In genomic region chr17:19415806-19416775, GRCh38 we compare ENCODE assay signal across 15 cellular contexts. TPM values are rescaled to one million over a fixed set of nuclear protein-coding genes. Genes with fewer than 3 reads are reported as not detected.
A peak's percentile ranks its signal among the peaks of the same experiment; 100 is the strongest.
DNase-seq lines count a peak whose midpoint lies in the region; ATAC-seq and TF ChIP-seq lines count a peak whose summit lies in the region.
"Had no signal": no experiment of that assay in that cellular context is flagged by ENCODE, and none has a peak within 500 bp of the region (broad histone marks: within the 10 kb centered on the region; RNA-seq: fewer than 3 reads in every experiment).

No MANE protein-coding gene starts in this region.

- H3K9ac ChIP-seq in endodermal cell (ENCODE audit: extremely low read depth, low read length, poor library complexity, severe bottlenecking) (no peak overlapping the region), neuronal stem cell (ENCODE audit: low read depth, low read length, poor library complexity) (peak overlapping the region; percentile 33)
- H3K9ac ChIP-seq: BLaER1 treated with 17β-estradiol and CSF1 and Interleukin-3, amounts not matched to agents 10 nM and 100 nM had no signal

- TF ChIP-seq CTCF in endodermal cell (conservative IDR thresholded peaks at IDR 0.05) = no peak

- H3K4ac ChIP-seq in neuronal stem cell (ENCODE audit: low read length) = no peak overlapping the region

- peaks cover 5% of the 10 kb centered on the region for H3K27me3 Mint-ChIP-seq in endodermal cell (ENCODE audit: insufficient read depth)

- H3K4me1 ChIP-seq in endodermal cell (ENCODE audit: control insufficient read depth, insufficient read depth, low read length) = no peaks in the 10 kb centered on the region
- peaks cover 0 to 5% of the 10 kb centered on the region in 2 donors for H3K4me1 ChIP-seq in neuronal stem cell (ENCODE audit: control insufficient read depth in 2 of 2, insufficient read depth in 1 of 2, low read depth in 1 of 2, low read length in 2 of 2)
- H3K4me1 ChIP-seq: BLaER1 treated with 17β-estradiol and CSF1 and Interleukin-3, amounts not matched to agents 10 nM and 100 nM had no signal

- no peak overlapping the region for H2AFZ ChIP-seq in neuronal stem cell (ENCODE audit: low read length)

- H3K79me1 ChIP-seq in neuronal stem cell (ENCODE audit: low read depth, low read length) = no peaks in the 10 kb centered on the region

- H3K27ac Mint-ChIP-seq in endodermal cell = no peak overlapping the region
- H3K27ac Mint-ChIP-seq: CD4-positive, CD25-positive, alpha-beta regulatory T cell; HFFc6 had no signal

- no peak overlapping the region for H2BK12ac ChIP-seq in neuronal stem cell (ENCODE audit: low read length)

- no peak overlapping the region for H2BK15ac ChIP-seq in neuronal stem cell (ENCODE audit: low read length)

- peak overlapping the region; percentile 93 for H4K8ac ChIP-seq in neuronal stem cell (ENCODE audit: low read depth, low read length)

- H2BK5ac ChIP-seq in neuronal stem cell (ENCODE audit: low read length) = no peak overlapping the region

- H3K36me3 ChIP-seq in endodermal cell (ENCODE audit: control insufficient read depth, insufficient read depth, low read length) = no peaks in the 10 kb centered on the region
- no peaks in the 10 kb centered on the region for H3K36me3 ChIP-seq in neuronal stem cell (replicated peaks in 1 of 2; ENCODE audit: control insufficient read depth in 2 of 2, insufficient read depth in 2 of 2, low read length in 2 of 2)
- H3K36me3 ChIP-seq: BLaER1 treated with 17β-estradiol and CSF1 and Interleukin-3, amounts not matched to agents 10 nM and 100 nM had no signal

- H4K91ac ChIP-seq in neuronal stem cell (ENCODE audit: low read depth, low read length, poor library complexity) = no peak overlapping the region

- H3K9me3 Mint-ChIP-seq in endodermal cell = no peaks in the 10 kb centered on the region
- H3K9me3 Mint-ChIP-seq: CD4-positive, CD25-positive, alpha-beta regulatory T cell; HFFc6 had no signal

- H3K27me3 ChIP-seq in endodermal cell (ENCODE audit: control insufficient read depth, insufficient read depth, low read length, poor library complexity, severe bottlenecking) (no peaks in the 10 kb centered on the region), neuronal stem cell (ENCODE audit: control insufficient read depth in 3 of 3, insufficient read depth in 3 of 3, low read depth in 1 of 3, low read length in 3 of 3) (peaks cover 0 to 40% (median 0%) of the 10 kb centered on the region in 3 experiments)
- H3K27me3 ChIP-seq: BLaER1 treated with 17β-estradiol and CSF1 and Interleukin-3, amounts not matched to agents 10 nM and 100 nM had no signal

- peaks cover 2% of the 10 kb centered on the region for H3K9me3 ChIP-seq in endodermal cell (ENCODE audit: control insufficient read depth, low read length)
- no peaks in the 10 kb centered on the region for H3K9me3 ChIP-seq in neuronal stem cell (replicated peaks in 1 of 2; ENCODE audit: control insufficient read depth in 2 of 2, insufficient read depth in 1 of 2, low read depth in 1 of 2, low read length in 2 of 2)
- H3K9me3 ChIP-seq: BLaER1 treated with 17β-estradiol and CSF1 and Interleukin-3, amounts not matched to agents 10 nM and 100 nM had no signal

- H2AK5ac ChIP-seq in neuronal stem cell (ENCODE audit: low read depth, low read length) = peak overlapping the region; percentile 24

- peak overlapping the region; percentile 46 for H3K18ac ChIP-seq in neuronal stem cell (ENCODE audit: low read length)

- no peak overlapping the region for H2BK120ac ChIP-seq in neuronal stem cell (ENCODE audit: low read depth, low read length)

- no peak overlapping the region for H3K4me3 Mint-ChIP-seq in endodermal cell
- H3K4me3 Mint-ChIP-seq: CD4-positive, CD25-positive, alpha-beta regulatory T cell; HFFc6 had no signal

- H3K23ac ChIP-seq in neuronal stem cell (ENCODE audit: low read depth, low read length, poor library complexity) = no peak overlapping the region

- H3K4me2 ChIP-seq in neuronal stem cell (ENCODE audit: insufficient read depth, low read length, poor library complexity, severe bottlenecking) = no peak overlapping the region
- H3K4me2 ChIP-seq: BLaER1 treated with 17β-estradiol and CSF1 and Interleukin-3, amounts not matched to agents 10 nM and 100 nM had no signal

- H3K4me3 ChIP-seq in endodermal cell (ENCODE audit: low read length) = no peak overlapping the region
- H3K4me3 ChIP-seq in neuronal stem cell (ENCODE audit: low read length in 2 of 2) = no peak overlapping the region
- H3K4me3 ChIP-seq: BLaER1 treated with 17β-estradiol and CSF1 and Interleukin-3, amounts not matched to agents 10 nM and 100 nM had no signal

- 88 to 92% methylated on average over 10 to 18 of the region's 18 CpGs for WGBS in endodermal cell (ENCODE audit: insufficient coverage in 1 of 2, insufficient read length in 1 of 2), 2 experiments
- no CpG with 5 or more reads among the region's 18 CpGs for WGBS in neuronal stem cell (ENCODE audit: extremely low coverage in 2 of 2, insufficient read length in 2 of 2, insufficient replicate concordance in 1 of 2), 2 donors

- H3K36me3 Mint-ChIP-seq in endodermal cell (ENCODE audit: low read depth) = no peaks in the 10 kb centered on the region
- H3K36me3 Mint-ChIP-seq: CD4-positive, CD25-positive, alpha-beta regulatory T cell had no signal

- ATAC-seq in HG03045 (IDR thresholded peaks at IDR 0.05; ENCODE audit: unreplicated experiment) (no peak), GM21367 (IDR thresholded peaks at IDR 0.05; ENCODE audit: unreplicated experiment) (no peak)

- peak overlapping the region; percentile 31 for H3K14ac ChIP-seq in neuronal stem cell (ENCODE audit: low read length)

- H3K27ac ChIP-seq in endodermal cell (ENCODE audit: low read depth, low read length) = no peak overlapping the region
- H3K27ac ChIP-seq in neuronal stem cell (replicated peaks; ENCODE audit: low read length) = no peak overlapping the region
- H3K27ac ChIP-seq: BLaER1 treated with 17β-estradiol and CSF1 and Interleukin-3, amounts not matched to agents 10 nM and 100 nM; HL-60 had no signal

- H3K4me1 Mint-ChIP-seq in endodermal cell = peaks cover 5% of the 10 kb centered on the region

- peak; percentile 19 for DNase-seq in NCI-H1694 treated with DMSO at 0.1 percent for 48 hours (lab: John Stamatoyannopoulos, UW)
- no peak for DNase-seq in NCI-H1694 (lab: John Stamatoyannopoulos, UW)
- peak; percentile 36 for DNase-seq in endodermal cell
- DNase-seq in neuronal stem cell (ENCODE audit: low spot score) = no peak
- no peak for DNase-seq in RKO (ENCODE audit: low spot score)
- DNase-seq: 8988T; AML-193; CD4-positive, CD25-positive, alpha-beta regulatory T cell; DMS79; HCEC 1CT; HFFc6 had no signal

RNA-seq across cellular contexts. Expression of gene RNF112, which starts 5.1 kb away (rescaled TPM):
- 1 to 10 TPM; 1.1 to 1.9 TPM for total RNA-seq in endodermal cell
- polyA plus RNA-seq in endodermal cell (2013, experiment 1 of 2) = 1.4 TPM
- polyA plus RNA-seq in endodermal cell (2013, experiment 2 of 2) = 1.1 TPM
- polyA plus RNA-seq in neuronal stem cell (2013, experiment 1 of 2) = 1.4 TPM
- 1.1 TPM for polyA plus RNA-seq in neuronal stem cell (2013, experiment 2 of 2)
- polyA plus RNA-seq: CD4-positive, CD25-positive, alpha-beta regulatory T cell had no signal

RNA-seq across cellular contexts. Expression of gene MFAP4, which starts 29.1 kb away (rescaled TPM):
- total RNA-seq in endodermal cell = 10 to 100 TPM; 11.1 to 36.8 TPM
- polyA plus RNA-seq in endodermal cell (2013, experiment 1 of 2) = 20.4 TPM
- polyA plus RNA-seq in endodermal cell (2013, experiment 2 of 2) = 18.1 TPM
- polyA plus RNA-seq in neuronal stem cell (2013, experiment 1 of 2) = 0.18 TPM
- 0.07 TPM for polyA plus RNA-seq in neuronal stem cell (2013, experiment 2 of 2)
- total RNA-seq: CD4-positive, CD25-positive, alpha-beta regulatory T cell had no signal
- polyA plus RNA-seq: CD4-positive, CD25-positive, alpha-beta regulatory T cell had no signal

RNA-seq across cellular contexts. Expression of gene MAPK7, which starts 37.8 kb away (rescaled TPM):
- 10 to 100 TPM; 33.3 to 53.4 TPM for total RNA-seq in endodermal cell
- polyA plus RNA-seq in endodermal cell (2013, experiment 1 of 2) = 29.3 TPM
- polyA plus RNA-seq in endodermal cell (2013, experiment 2 of 2) = 25.5 TPM
- 21.1 TPM for polyA plus RNA-seq in neuronal stem cell (2013, experiment 1 of 2)
- polyA plus RNA-seq in neuronal stem cell (2013, experiment 2 of 2) = 21.3 TPM

RNA-seq across cellular contexts. Expression of gene B9D1, which starts 53.6 kb away (rescaled TPM):
- total RNA-seq in endodermal cell = 10 to 100 TPM; 37.7 to 42.8 TPM
- polyA plus RNA-seq in endodermal cell (2013, experiment 1 of 2) = 28.5 TPM
- 25.0 TPM for polyA plus RNA-seq in endodermal cell (2013, experiment 2 of 2)
- polyA plus RNA-seq in neuronal stem cell (2013, experiment 1 of 2) = 22.2 TPM
- polyA plus RNA-seq in neuronal stem cell (2013, experiment 2 of 2) = 23.4 TPM

Comparison
In these comparisons a context has a peak if more than half of its experiments do, and no peak if none do; other contexts are left out.
1. DNase-seq: peak in NCI-H1694 treated with DMSO at 0.1 percent for 48 hours (single experiment) and endodermal cell (single experiment); none in NCI-H1694 (single experiment), neuronal stem cell (single experiment) and RKO (single experiment).